ENCODE assay signal across 18 cellular contexts in genomic region chr9:21523021-21524014, GRCh38. TPM values are rescaled to one million over a fixed set of nuclear protein-coding genes. Genes with fewer than 3 reads are reported as not detected.
DNase-seq lines count a peak whose midpoint lies in the region; ATAC-seq, FAIRE-seq and TF ChIP-seq lines count a peak whose summit lies in the region.
"Had no signal": no experiment of that assay in that cellular context is flagged by ENCODE, and none has a peak within 500 bp of the region (broad histone marks: within the 10 kb centered on the region; RNA-seq: fewer than 3 reads in every experiment).

No MANE protein-coding gene starts in this region.

- H3K4me2 ChIP-seq in A549 (no peak overlapping the region), HCT116 (ENCODE audit: low read length) (no peak overlapping the region)

- DNase-seq in A549 (ENCODE audit: low read depth in 1 of 2, low spot score in 1 of 2), result no peak
- no peak for DNase-seq in HCT116 (ENCODE audit: low read depth, low spot score)
- no peak for DNase-seq in RWPE2 (ENCODE audit: low spot score)
- DNase-seq in fibroblast of villous mesenchyme (ENCODE audit: low read depth), result peak; percentile 24
- DNase-seq in DMS 273 (lab: John Stamatoyannopoulos, UW; ENCODE audit: unreplicated experiment), result no peak
- DNase-seq in SK-N-DZ (ENCODE audit: low spot score), result no peak
- DNase-seq: BE2C; CD4-positive, alpha-beta memory T cell; DND-41; GDM1; GOT3 had no signal

- CTCF ChIA-PET in A549 (lab: Yijun Ruan, JAX) (interaction anchor here (1.1 kb wide), 1 partner anchor 265 kb away, joined by 3 read pairs; no protein-coding TSS in a partner anchor), HCT116 (lab: Charles Lee) (no interaction called here)

- H3K4me3 ChIP-seq in A549 (no peak overlapping the region), HCT116 (replicated peaks in 1 of 2; ENCODE audit: low read depth in 1 of 2, low read length in 2 of 2) (no peak overlapping the region), RWPE2 (ENCODE audit: severe bottlenecking) (no peak overlapping the region), fibroblast of villous mesenchyme (ENCODE audit: low read depth, low read length) (no peak overlapping the region)
- H3K4me3 ChIP-seq: HAP-1 had no signal

- RAD21 ChIA-PET in HCT116 (lab: Charles Lee; ENCODE audit: low non-redundant PET in 1 of 2, low total read pairs in 2 of 2, uncharacterized antibody in 2 of 2, unreplicated experiment in 2 of 2), result no interaction called here

- H4K20me1 ChIP-seq in HCT116 (ENCODE audit: insufficient read depth), result peaks cover 25% of the 10 kb centered on the region; the same call in 1 of the 2 replicates

- H3K27me3 ChIP-seq in HCT116 (ENCODE audit: insufficient read depth, low read length), result no peaks in the 10 kb centered on the region
- no peaks in the 10 kb centered on the region for H3K27me3 ChIP-seq in RWPE2 (ENCODE audit: insufficient read depth, poor library complexity, severe bottlenecking)
- H3K27me3 ChIP-seq: BE2C had no signal

- intact Hi-C loops in HCT116 (cut with micrococcal nuclease), result loop anchor here (2.0 kb wide), 1 partner anchor 265 kb away; no protein-coding TSS in a partner anchor

- ATAC-seq in A549 (no peak), HCT116 (peak; percentile 4; the same call in 1 of the 2 replicates), RWPE2 (ENCODE audit: low read depth) (no peak), HG02973 (IDR thresholded peaks at IDR 0.05; ENCODE audit: unreplicated experiment) (no peak)

- peaks cover 97% of the 10 kb centered on the region for H3K79me2 ChIP-seq in HCT116 (ENCODE audit: insufficient read depth, low read length)

- no peak overlapping the region for H2AFZ ChIP-seq in HCT116 (ENCODE audit: low read depth, low read length, poor library complexity, severe bottlenecking)

- POLR2A ChIA-PET in A549 (lab: Yijun Ruan, JAX), result no interaction called here
- POLR2A ChIA-PET in HCT116 (lab: Charles Lee), result no interaction called here

- TF ChIP-seq POLR2A in A549 (IDR thresholded peaks at IDR 0.05; ENCODE audit: low read length) (no peak), HCT116 (IDR thresholded peaks at IDR 0.05; ENCODE audit: borderline replicate concordance, extremely low read depth, insufficient read depth, insufficient read length) (no peak)

- peaks cover 17% of the 10 kb centered on the region; the same call in 1 of the 3 replicates for H3K4me1 ChIP-seq in A549
- H3K4me1 ChIP-seq in HCT116 (ENCODE audit: control insufficient read depth in 1 of 2, insufficient read depth in 2 of 2, low read length in 2 of 2), result peaks cover 9 to 36% of the 10 kb centered on the region in 2 experiments; a peak in 3 of 4 replicates
- H3K4me1 ChIP-seq in RWPE2 (ENCODE audit: insufficient read depth, poor library complexity, severe bottlenecking), result no peaks in the 10 kb centered on the region
- H3K4me1 ChIP-seq: BE2C, HAP-1 had no signal

- TF ChIP-seq EP300 in A549 (IDR thresholded peaks at IDR 0.05), result no peak

- TF ChIP-seq CTCF in A549 (IDR thresholded peaks at IDR 0.05) (no peak), HCT116 (IDR thresholded peaks at IDR 0.05 in 2 of 3, conservative IDR thresholded peaks at IDR 0.05 in 1 of 3; ENCODE audit: borderline replicate concordance in 1 of 3, insufficient read depth in 1 of 3, low read depth in 2 of 3, low read length in 2 of 3) (no peak), RWPE2 (IDR thresholded peaks at IDR 0.05; ENCODE audit: poor library complexity, severe bottlenecking) (no peak), fibroblast of villous mesenchyme (IDR thresholded peaks at IDR 0.05; ENCODE audit: insufficient read depth, low read depth, low read length) (no peak)

- TSS peak; percentile 0 for BruUV-seq in HCT116 (replicated peaks; lab: Mats Ljungman, UMichigan)

- TF ChIP-seq RAD21 in A549 (conservative IDR thresholded peaks at IDR 0.05 in 1 of 2, IDR thresholded peaks at IDR 0.05 in 1 of 2) (no peak), HCT116 (IDR thresholded peaks at IDR 0.05; ENCODE audit: low read depth) (0 out of 2 replicates have a peak, but pooled peaks have one; percentile 4)

- H3K27ac ChIP-seq in A549 (no peak overlapping the region), HCT116 (ENCODE audit: low read depth, low read length) (peak overlapping the region; percentile 28; the same call in 1 of the 2 replicates), RWPE2 (ENCODE audit: poor library complexity, severe bottlenecking) (peak overlapping the region; percentile 3)
- H3K27ac ChIP-seq: C4-2B had no signal

- H3K36me3 ChIP-seq in HCT116 (ENCODE audit: control insufficient read depth in 1 of 2, insufficient read depth in 2 of 2, low read length in 2 of 2) (peaks cover 15 to 43% of the 10 kb centered on the region in 2 experiments), RWPE2 (ENCODE audit: low read depth) (peaks cover 83% of the 10 kb centered on the region)
- H3K36me3 ChIP-seq: BE2C, HAP-1 had no signal

- 88% methylated on average over 2 of the region's 2 CpGs for WGBS in A549 (ENCODE audit: missing lambda C conversion rate)

- H3K9me2 ChIP-seq in HCT116 (ENCODE audit: insufficient read depth), result no peaks in the 10 kb centered on the region

- H3K9me3 ChIP-seq in A549 (peaks cover 56% of the 10 kb centered on the region), HCT116 (ENCODE audit: control insufficient read depth in 1 of 2, insufficient read depth in 1 of 2, low read depth in 1 of 2, low read length in 2 of 2) (no peaks in the 10 kb centered on the region), RWPE2 (ENCODE audit: severe bottlenecking) (peaks cover 3% of the 10 kb centered on the region)
- H3K9me3 ChIP-seq: BE2C, HAP-1 had no signal

- no peak for FAIRE-seq in A549 (lab: Jason Lieb, UNC)
- FAIRE-seq: D721Med, GM12892, GM19239 had no signal

- no peak overlapping the region for H3K9ac ChIP-seq in HCT116 (ENCODE audit: low read length)

TF ChIP-seq in A549, 52 proteins besides CTCF, POLR2A, EP300 and RAD21:
- TF ChIP-seq CHD2 (IDR thresholded peaks at IDR 0.05; ENCODE audit: low read length, partially characterized antibody) (peak; percentile 18), POLR2AphosphoS2 (conservative IDR thresholded peaks at IDR 0.05; ENCODE audit: low read length) (peak; percentile 91), ATOH8 (CRISPR knock-in tag; IDR thresholded peaks at IDR 0.05; ENCODE audit: low read depth) (no peak), MAFK (IDR thresholded peaks at IDR 0.05; ENCODE audit: partially characterized antibody) (peak; percentile 71)
TF ChIP-seq in A549: peak in this region for 3.

TF ChIP-seq in HCT116, 20 proteins besides CTCF, POLR2A, EP300 and RAD21 (continues in another document):
- TF ChIP-seq POLR2AphosphoS5 (IDR thresholded peaks at IDR 0.05; ENCODE audit: low read depth, low read length), result peak; percentile 87
- TF ChIP-seq TCF7L2 (IDR thresholded peaks at IDR 0.05; ENCODE audit: borderline replicate concordance, extremely low read depth, insufficient read depth, insufficient read length), result no peak
- peak; percentile 7 for TF ChIP-seq JUND (IDR thresholded peaks at IDR 0.05)
- peak; percentile 9; the same call in 1 of the 2 replicates for TF ChIP-seq FOSL1 (IDR thresholded peaks at IDR 0.05; ENCODE audit: low read depth)
- TF ChIP-seq CBX3 (IDR thresholded peaks at IDR 0.05; ENCODE audit: low read depth), result peak; percentile 41
- TF ChIP-seq YY1 (IDR thresholded peaks at IDR 0.05; ENCODE audit: extremely low read depth, insufficient replicate concordance, low read depth, low read length), result no peak
- TF ChIP-seq ZBTB33 (IDR thresholded peaks at IDR 0.05; ENCODE audit: extremely low read depth, insufficient replicate concordance, low read length), result peak; percentile 65
- no peak; the same call in 1 of the 2 replicates for TF ChIP-seq SRF (IDR thresholded peaks at IDR 0.05; ENCODE audit: low read depth)
- TF ChIP-seq CEBPB (IDR thresholded peaks at IDR 0.05; ENCODE audit: low read depth), result no peak
- TF ChIP-seq EGR1 (IDR thresholded peaks at IDR 0.05; ENCODE audit: low read depth), result no peak; the same call in none of the 2 replicates
- TF ChIP-seq EZH2phosphoT487 (IDR thresholded peaks at IDR 0.05; ENCODE audit: borderline replicate concordance), result no peak
- TF ChIP-seq SIN3A (IDR thresholded peaks at IDR 0.05; ENCODE audit: low read depth), result peak; percentile 24
- no peak; the same call in 1 of the 2 replicates for TF ChIP-seq MAX (IDR thresholded peaks at IDR 0.05)
- TF ChIP-seq ATF3 (IDR thresholded peaks at IDR 0.05), result no peak; the same call in 1 of the 2 replicates
- TF ChIP-seq SP1 (IDR thresholded peaks at IDR 0.05; ENCODE audit: low read depth), result peak; percentile 38; the same call in 1 of the 2 replicates

RNA-seq across cellular contexts. Expression of gene IFNE, which starts 41.2 kb away (rescaled TPM):
- polyA plus RNA-seq in A549 (2011; rRNA removed), result 3.1 and 4.3 TPM in 2 replicates
- 0.13 and 0.20 TPM in 2 replicates for polyA plus RNA-seq in A549 (2012; cell fraction: cytosol; rRNA removed)
- 1.3 and 1.8 TPM in 2 replicates for polyA plus RNA-seq in A549 (2012; cell fraction: nucleus; rRNA removed)
- 2.3 to 2.5 TPM (median 2.4 TPM) in 3 replicates for polyA plus RNA-seq in A549 (2017; fragmentation: RNase III; extraction: RNeasy Plus Mini Kit Qiagen cat#74134 plus additional on column Dnase treatment)
- 1.4 and 2.9 TPM in 2 replicates for polyA minus RNA-seq in A549 (2011; rRNA and poly(A)+ RNA removed)
- 0.96 TPM for total RNA-seq in HCT116 (2021; ENCODE audit: unreplicated experiment)
- polyA plus RNA-seq in HCT116 (2012), result 0.16 TPM in 1 of 2 replicates, not detected in the other
- total RNA-seq in fibroblast of villous mesenchyme, result 1.7 and 2.3 TPM in 2 replicates
- not detected in 2 replicates for polyA plus RNA-seq in SK-N-DZ (2014; cell fraction: cytosol; rRNA removed)
- polyA plus RNA-seq in SK-N-DZ (2014; cell fraction: nucleus; rRNA removed), result not detected in 2 replicates
- total RNA-seq: A172; CD4-positive, alpha-beta memory T cell had no signal
- polyA plus RNA-seq: CD4-positive, alpha-beta memory T cell had no signal

Comparison
In these comparisons a context has a peak if more than half of its experiments do, and no peak if none do; other contexts are left out.
1. H3K27ac ChIP-seq: peak in HCT116 (single experiment) and RWPE2 (single experiment); none in A549 (0 of 2).
2. Of the 6 proteins assayed by ChIP-seq in both A549 and HCT116: peak only in A549: none; only in HCT116: RAD21; in both: none; in neither: 5.